1 cellular context compared by ENCODE assay signal in the genomic region with DNA sequence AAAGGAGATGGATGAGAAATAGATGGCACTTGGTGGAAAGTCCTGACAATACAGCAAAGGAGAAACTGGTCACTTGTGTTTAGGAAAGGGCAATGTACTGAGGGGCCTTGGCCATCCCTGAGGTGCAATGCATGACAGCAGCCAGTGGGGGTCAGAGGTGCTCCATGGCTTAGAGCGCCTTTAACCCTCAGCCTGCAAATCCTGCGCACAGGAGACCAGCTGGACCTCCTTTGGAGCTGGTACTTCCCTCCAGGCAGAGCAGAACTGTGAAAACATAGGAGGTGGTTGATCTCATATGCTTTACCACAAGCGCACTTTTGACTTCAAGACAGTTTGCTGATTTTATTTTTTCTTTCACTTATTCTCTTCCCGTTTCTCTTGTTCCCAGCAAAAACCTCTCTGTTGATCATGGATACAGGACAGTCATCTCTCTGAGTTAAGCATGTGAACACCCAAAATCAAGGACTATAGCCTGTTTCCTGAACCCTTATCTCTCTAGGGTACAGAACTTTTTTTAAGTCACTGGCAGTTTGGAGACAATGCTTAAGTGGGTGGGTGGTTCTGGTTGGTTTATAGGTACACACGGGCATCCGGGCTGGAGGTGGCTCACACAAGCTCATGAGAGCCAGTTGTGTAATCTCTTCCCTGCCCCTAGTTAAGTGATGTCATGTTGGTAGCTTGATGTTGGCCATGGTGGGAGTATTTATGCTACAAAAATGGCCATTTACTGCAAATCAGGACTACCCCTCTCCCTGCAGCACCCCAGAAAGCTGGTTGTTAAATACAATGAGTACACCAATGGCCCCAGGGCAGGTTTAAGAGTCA.
TF ChIP-seq lines count a peak whose summit lies in the region.

No MANE protein-coding gene starts in this region.

TF ChIP-seq in K562, 482 proteins besides CTCF, POLR2A, EP300 and RAD21 (continued from another document and continues in another):
- TF ChIP-seq GABPB1 (CRISPR knock-in tag; IDR thresholded peaks at IDR 0.05) (peak; percentile 38; the same call in 1 of the 2 replicates), PATZ1 (CRISPR knock-in tag; IDR thresholded peaks at IDR 0.05; ENCODE audit: borderline replicate concordance) (no peak), U2AF1 (optimal IDR thresholded peaks at IDR 0.05; ENCODE audit: low read depth, low read length) (no peak), ZNF644 (tag; IDR thresholded peaks at IDR 0.05; ENCODE audit: low read depth) (no peak), LCOR (CRISPR knock-in tag; IDR thresholded peaks at IDR 0.05) (0 out of 2 replicates have a peak, but pooled peaks have one; percentile 21), KAT2B (IDR thresholded peaks at IDR 0.05; ENCODE audit: low read depth, low read length) (no peak), DEAF1 (CRISPR knock-in tag; IDR thresholded peaks at IDR 0.05) (peak; percentile 97), SLC30A9 (CRISPR knock-in tag; IDR thresholded peaks at IDR 0.05) (no peak), GTF2A2 (tag; IDR thresholded peaks at IDR 0.05) (no peak), YY1 (IDR thresholded peaks at IDR 0.05; ENCODE audit: borderline replicate concordance in 1 of 3, control insufficient read depth in 1 of 3, extremely low read depth in 1 of 3, insufficient read depth in 3 of 3, insufficient read length in 1 of 3, insufficient replicate concordance in 2 of 3, low read depth in 1 of 3, low read length in 2 of 3) (peak in 1 of 3 experiments; percentile 44), ZNF764 (CRISPR knock-in tag; IDR thresholded peaks at IDR 0.05; ENCODE audit: low read depth) (peak; percentile 74; the same call in 1 of the 2 replicates), MAZ (CRISPR knock-in tag; conservative IDR thresholded peaks at IDR 0.05 in 1 of 2, IDR thresholded peaks at IDR 0.05 in 1 of 2) (peak in 1 of 2 experiments; percentile 35; a peak in 1 of 4 replicates), ZNF134 (CRISPR knock-in tag; conservative IDR thresholded peaks at IDR 0.05) (no peak), TSHZ1 (CRISPR knock-in tag; IDR thresholded peaks at IDR 0.05) (no peak), ZNF224 (CRISPR knock-in tag; IDR thresholded peaks at IDR 0.05) (no peak), ZNF408 (CRISPR knock-in tag; IDR thresholded peaks at IDR 0.05; ENCODE audit: low read depth) (no peak), ZNF24 (IDR thresholded peaks at IDR 0.05) (no peak), NCOA6 (IDR thresholded peaks at IDR 0.05) (no peak), CC2D1A (IDR thresholded peaks at IDR 0.05) (peak; percentile 72), SRF (CRISPR knock-in tag; IDR thresholded peaks at IDR 0.05) (no peak), POLR2H (tag; IDR thresholded peaks at IDR 0.05; ENCODE audit: low read depth) (no peak), DPF2 (IDR thresholded peaks at IDR 0.05) (no peak), FOSL1 (tag; conservative IDR thresholded peaks at IDR 0.05) (0 out of 2 replicates have a peak, but pooled peaks have one; percentile 15), DDX20 (tag; IDR thresholded peaks at IDR 0.05; ENCODE audit: low read depth) (no peak), ARNT (IDR thresholded peaks at IDR 0.05) (no peak), RAD51 (IDR thresholded peaks at IDR 0.05; ENCODE audit: borderline replicate concordance, low read depth) (no peak), SIN3B (IDR thresholded peaks at IDR 0.05; ENCODE audit: low read depth) (0 out of 2 replicates have a peak, but pooled peaks have one; percentile 9), ESRRB (CRISPR knock-in tag; IDR thresholded peaks at IDR 0.05; ENCODE audit: borderline replicate concordance) (no peak), NFRKB (IDR thresholded peaks at IDR 0.05; ENCODE audit: low read depth) (no peak), NCOA1 (IDR thresholded peaks at IDR 0.05; ENCODE audit: low read depth) (no peak), ETS2 (tag; IDR thresholded peaks at IDR 0.05; ENCODE audit: borderline replicate concordance, poor library complexity, severe bottlenecking) (no peak), SPI1 (IDR thresholded peaks at IDR 0.05; ENCODE audit: borderline replicate concordance, low read depth, low read length) (no peak)
- TF ChIP-seq, protein P1, sequence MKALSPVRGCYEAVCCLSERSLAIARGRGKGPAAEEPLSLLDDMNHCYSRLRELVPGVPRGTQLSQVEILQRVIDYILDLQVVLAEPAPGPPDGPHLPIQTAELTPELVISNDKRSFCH (CRISPR knock-in tag; IDR thresholded peaks at IDR 0.05) = no peak
- TF ChIP-seq, protein P1 (tag; IDR thresholded peaks at IDR 0.05) = no peak
- TF ChIP-seq, protein P2, sequence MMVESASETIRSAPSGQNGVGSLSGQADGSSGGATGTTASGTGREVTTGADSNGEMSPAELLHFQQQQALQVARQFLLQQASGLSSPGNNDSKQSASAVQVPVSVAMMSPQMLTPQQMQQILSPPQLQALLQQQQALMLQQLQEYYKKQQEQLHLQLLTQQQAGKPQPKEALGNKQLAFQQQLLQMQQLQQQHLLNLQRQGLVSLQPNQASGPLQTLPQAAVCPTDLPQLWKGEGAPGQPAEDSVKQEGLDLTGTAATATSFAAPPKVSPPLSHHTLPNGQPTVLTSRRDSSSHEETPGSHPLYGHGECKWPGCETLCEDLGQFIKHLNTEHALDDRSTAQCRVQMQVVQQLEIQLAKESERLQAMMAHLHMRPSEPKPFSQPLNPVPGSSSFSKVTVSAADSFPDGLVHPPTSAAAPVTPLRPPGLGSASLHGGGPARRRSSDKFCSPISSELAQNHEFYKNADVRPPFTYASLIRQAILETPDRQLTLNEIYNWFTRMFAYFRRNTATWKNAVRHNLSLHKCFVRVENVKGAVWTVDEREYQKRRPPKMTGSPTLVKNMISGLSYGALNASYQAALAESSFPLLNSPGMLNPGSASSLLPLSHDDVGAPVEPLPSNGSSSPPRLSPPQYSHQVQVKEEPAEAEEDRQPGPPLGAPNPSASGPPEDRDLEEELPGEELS (CRISPR knock-in tag; IDR thresholded peaks at IDR 0.05; ENCODE audit: borderline replicate concordance) = no peak
- TF ChIP-seq, protein P3, sequence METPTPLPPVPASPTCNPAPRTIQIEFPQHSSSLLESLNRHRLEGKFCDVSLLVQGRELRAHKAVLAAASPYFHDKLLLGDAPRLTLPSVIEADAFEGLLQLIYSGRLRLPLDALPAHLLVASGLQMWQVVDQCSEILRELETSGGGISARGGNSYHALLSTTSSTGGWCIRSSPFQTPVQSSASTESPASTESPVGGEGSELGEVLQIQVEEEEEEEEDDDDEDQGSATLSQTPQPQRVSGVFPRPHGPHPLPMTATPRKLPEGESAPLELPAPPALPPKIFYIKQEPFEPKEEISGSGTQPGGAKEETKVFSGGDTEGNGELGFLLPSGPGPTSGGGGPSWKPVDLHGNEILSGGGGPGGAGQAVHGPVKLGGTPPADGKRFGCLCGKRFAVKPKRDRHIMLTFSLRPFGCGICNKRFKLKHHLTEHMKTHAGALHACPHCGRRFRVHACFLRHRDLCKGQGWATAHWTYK (CRISPR knock-in tag; IDR thresholded peaks at IDR 0.05) = no peak
- TF ChIP-seq, protein P4, sequence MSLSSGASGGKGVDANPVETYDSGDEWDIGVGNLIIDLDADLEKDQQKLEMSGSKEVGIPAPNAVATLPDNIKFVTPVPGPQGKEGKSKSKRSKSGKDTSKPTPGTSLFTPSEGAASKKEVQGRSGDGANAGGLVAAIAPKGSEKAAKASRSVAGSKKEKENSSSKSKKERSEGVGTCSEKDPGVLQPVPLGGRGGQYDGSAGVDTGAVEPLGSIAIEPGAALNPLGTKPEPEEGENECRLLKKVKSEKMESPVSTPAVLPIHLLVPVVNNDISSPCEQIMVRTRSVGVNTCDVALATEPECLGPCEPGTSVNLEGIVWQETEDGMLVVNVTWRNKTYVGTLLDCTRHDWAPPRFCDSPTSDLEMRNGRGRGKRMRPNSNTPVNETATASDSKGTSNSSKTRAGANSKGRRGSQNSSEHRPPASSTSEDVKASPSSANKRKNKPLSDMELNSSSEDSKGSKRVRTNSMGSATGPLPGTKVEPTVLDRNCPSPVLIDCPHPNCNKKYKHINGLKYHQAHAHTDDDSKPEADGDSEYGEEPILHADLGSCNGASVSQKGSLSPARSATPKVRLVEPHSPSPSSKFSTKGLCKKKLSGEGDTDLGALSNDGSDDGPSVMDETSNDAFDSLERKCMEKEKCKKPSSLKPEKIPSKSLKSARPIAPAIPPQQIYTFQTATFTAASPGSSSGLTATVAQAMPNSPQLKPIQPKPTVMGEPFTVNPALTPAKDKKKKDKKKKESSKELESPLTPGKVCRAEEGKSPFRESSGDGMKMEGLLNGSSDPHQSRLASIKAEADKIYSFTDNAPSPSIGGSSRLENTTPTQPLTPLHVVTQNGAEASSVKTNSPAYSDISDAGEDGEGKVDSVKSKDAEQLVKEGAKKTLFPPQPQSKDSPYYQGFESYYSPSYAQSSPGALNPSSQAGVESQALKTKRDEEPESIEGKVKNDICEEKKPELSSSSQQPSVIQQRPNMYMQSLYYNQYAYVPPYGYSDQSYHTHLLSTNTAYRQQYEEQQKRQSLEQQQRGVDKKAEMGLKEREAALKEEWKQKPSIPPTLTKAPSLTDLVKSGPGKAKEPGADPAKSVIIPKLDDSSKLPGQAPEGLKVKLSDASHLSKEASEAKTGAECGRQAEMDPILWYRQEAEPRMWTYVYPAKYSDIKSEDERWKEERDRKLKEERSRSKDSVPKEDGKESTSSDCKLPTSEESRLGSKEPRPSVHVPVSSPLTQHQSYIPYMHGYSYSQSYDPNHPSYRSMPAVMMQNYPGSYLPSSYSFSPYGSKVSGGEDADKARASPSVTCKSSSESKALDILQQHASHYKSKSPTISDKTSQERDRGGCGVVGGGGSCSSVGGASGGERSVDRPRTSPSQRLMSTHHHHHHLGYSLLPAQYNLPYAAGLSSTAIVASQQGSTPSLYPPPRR (CRISPR knock-in tag; IDR thresholded peaks at IDR 0.05; ENCODE audit: borderline replicate concordance) = no peak
- TF ChIP-seq, protein P5, sequence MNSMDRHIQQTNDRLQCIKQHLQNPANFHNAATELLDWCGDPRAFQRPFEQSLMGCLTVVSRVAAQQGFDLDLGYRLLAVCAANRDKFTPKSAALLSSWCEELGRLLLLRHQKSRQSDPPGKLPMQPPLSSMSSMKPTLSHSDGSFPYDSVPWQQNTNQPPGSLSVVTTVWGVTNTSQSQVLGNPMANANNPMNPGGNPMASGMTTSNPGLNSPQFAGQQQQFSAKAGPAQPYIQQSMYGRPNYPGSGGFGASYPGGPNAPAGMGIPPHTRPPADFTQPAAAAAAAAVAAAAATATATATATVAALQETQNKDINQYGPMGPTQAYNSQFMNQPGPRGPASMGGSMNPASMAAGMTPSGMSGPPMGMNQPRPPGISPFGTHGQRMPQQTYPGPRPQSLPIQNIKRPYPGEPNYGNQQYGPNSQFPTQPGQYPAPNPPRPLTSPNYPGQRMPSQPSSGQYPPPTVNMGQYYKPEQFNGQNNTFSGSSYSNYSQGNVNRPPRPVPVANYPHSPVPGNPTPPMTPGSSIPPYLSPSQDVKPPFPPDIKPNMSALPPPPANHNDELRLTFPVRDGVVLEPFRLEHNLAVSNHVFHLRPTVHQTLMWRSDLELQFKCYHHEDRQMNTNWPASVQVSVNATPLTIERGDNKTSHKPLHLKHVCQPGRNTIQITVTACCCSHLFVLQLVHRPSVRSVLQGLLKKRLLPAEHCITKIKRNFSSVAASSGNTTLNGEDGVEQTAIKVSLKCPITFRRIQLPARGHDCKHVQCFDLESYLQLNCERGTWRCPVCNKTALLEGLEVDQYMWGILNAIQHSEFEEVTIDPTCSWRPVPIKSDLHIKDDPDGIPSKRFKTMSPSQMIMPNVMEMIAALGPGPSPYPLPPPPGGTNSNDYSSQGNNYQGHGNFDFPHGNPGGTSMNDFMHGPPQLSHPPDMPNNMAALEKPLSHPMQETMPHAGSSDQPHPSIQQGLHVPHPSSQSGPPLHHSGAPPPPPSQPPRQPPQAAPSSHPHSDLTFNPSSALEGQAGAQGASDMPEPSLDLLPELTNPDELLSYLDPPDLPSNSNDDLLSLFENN (IDR thresholded peaks at IDR 0.05; ENCODE audit: low read depth in 2 of 2, low read length in 2 of 2) = no peak
